In genomic region chr2:240912878-240913809, GRCh38 we compare ENCODE assay signal across 22 cellular contexts. TPM values are rescaled to one million over a fixed set of nuclear protein-coding genes. Genes with fewer than 3 reads are reported as not detected.
DNase-seq lines count a peak whose midpoint lies in the region; ATAC-seq and TF ChIP-seq lines count a peak whose summit lies in the region.
"Had no signal": no experiment of that assay in that cellular context is flagged by ENCODE, and none has a peak within 500 bp of the region (broad histone marks: within the 10 kb centered on the region; RNA-seq: fewer than 3 reads in every experiment).

No MANE protein-coding gene starts in this region.

- no TSS peak for BruUV-seq in MCF 10A (replicated peaks; lab: Mats Ljungman, UMichigan)

- no peak overlapping the region for H3K27ac Mint-ChIP-seq in MCF 10A (ENCODE audit: low read depth, unreplicated experiment)
- H3K27ac Mint-ChIP-seq: activated CD4-positive, alpha-beta memory T cell treated with anti-CD3 and anti-CD28 coated beads for 36 hours; activated naive CD4-positive, alpha-beta T cell treated with anti-CD3 and anti-CD28 coated beads, Interleukin-2, amount 10 ng/mL, durations not matched to agents 7 days and 5 days; naive thymus-derived CD4-positive, alpha-beta T cell; T-cell had no signal

- TF ChIP-seq POLR2A in spleen (IDR thresholded peaks at IDR 0.05) = no peak

- H3K36me3 ChIP-seq in spleen = no peaks in the 10 kb centered on the region
- H3K36me3 ChIP-seq: WERI-Rb-1 had no signal

- H3K36me3 Mint-ChIP-seq in MCF 10A (ENCODE audit: insufficient read depth, unreplicated experiment) = peaks cover 12% of the 10 kb centered on the region
- H3K36me3 Mint-ChIP-seq: activated CD4-positive, alpha-beta memory T cell treated with anti-CD3 and anti-CD28 coated beads for 36 hours; activated naive CD4-positive, alpha-beta T cell treated with anti-CD3 and anti-CD28 coated beads, Interleukin-2, amount 10 ng/mL, durations not matched to agents 7 days and 5 days; naive thymus-derived CD4-positive, alpha-beta T cell; T-cell had no signal

- H3K9me3 ChIP-seq in spleen = no peaks in the 10 kb centered on the region
- H3K9me3 ChIP-seq: body of pancreas had no signal

- ATAC-seq in HG03460 (IDR thresholded peaks at IDR 0.05; ENCODE audit: unreplicated experiment) (no peak), HG03139 (IDR thresholded peaks at IDR 0.05; ENCODE audit: unreplicated experiment) (no peak), HG03108 (IDR thresholded peaks at IDR 0.05; ENCODE audit: unreplicated experiment) (no peak)
- ATAC-seq: naive thymus-derived CD4-positive, alpha-beta T cell had no signal

- no peak overlapping the region for H3K4me3 Mint-ChIP-seq in MCF 10A (ENCODE audit: unreplicated experiment)
- H3K4me3 Mint-ChIP-seq: activated CD4-positive, alpha-beta memory T cell treated with anti-CD3 and anti-CD28 coated beads for 36 hours; activated naive CD4-positive, alpha-beta T cell treated with anti-CD3 and anti-CD28 coated beads, Interleukin-2, amount 10 ng/mL, durations not matched to agents 7 days and 5 days; T-cell had no signal

- H3K4me3 ChIP-seq in spleen = no peak overlapping the region
- H3K4me3 ChIP-seq: body of pancreas, coronary artery had no signal

- WGBS in spleen, 5 donors = 74 to 82% (median 74%) methylated on average over 17 to 21 of the region's 21 CpGs

- intact Hi-C loops in MCF 10A (cut with micrococcal nuclease) = loop anchor here (2.0 to 5.0 kb wide), 2 partner anchors 78 to 149 kb away; no protein-coding TSS in a partner anchor
- intact Hi-C loops in spleen (cut with DNase I; ENCODE audit: low total_unique reads) = no loop called here

- peak overlapping the region in 7 of 8 donors; percentile 40 to 83 (median 69) for H3K27ac ChIP-seq in spleen
- H3K27ac ChIP-seq: parathyroid adenoma, WERI-Rb-1 had no signal

- H3K27me3 Mint-ChIP-seq in MCF 10A (ENCODE audit: insufficient read depth, unreplicated experiment) = no peaks in the 10 kb centered on the region

- TF ChIP-seq CTCF in MCF 10A (IDR thresholded peaks at IDR 0.05; ENCODE audit: unreplicated experiment) = no peak
- no peak for TF ChIP-seq CTCF in spleen (IDR thresholded peaks at IDR 0.05 in 8 of 11, conservative IDR thresholded peaks at IDR 0.05 in 3 of 11)

- peaks cover 24% of the 10 kb centered on the region for H3K4me1 Mint-ChIP-seq in MCF 10A (ENCODE audit: insufficient read depth, unreplicated experiment)
- H3K4me1 Mint-ChIP-seq: activated naive CD4-positive, alpha-beta T cell treated with anti-CD3 and anti-CD28 coated beads, Interleukin-2, amount 10 ng/mL, durations not matched to agents 7 days and 5 days had no signal

- POLR2A ChIA-PET in MCF 10A (lab: Yijun Ruan, JAX) = interaction anchor here (0.5 to 1.0 kb wide), 4 partner anchors 8 to 339 kb away, joined by 3 to 4 read pairs (median 4); no protein-coding TSS in a partner anchor

- peak; percentile 35 for DNase-seq in M059J (ENCODE audit: low read depth)
- peak; percentile 55 for DNase-seq in MCF 10A (ENCODE audit: unreplicated experiment)
- DNase-seq in iris pigment epithelial cell (ENCODE audit: low read depth) = peak; percentile 27
- no peak for DNase-seq in spleen
- no peak for DNase-seq in amygdala (lab: John Stamatoyannopoulos, UW)
- DNase-seq: activated CD4-positive, alpha-beta memory T cell treated with anti-CD3 and anti-CD28 coated beads for 36 hours; activated naive CD4-positive, alpha-beta T cell treated with anti-CD3 and anti-CD28 coated beads, Interleukin-2, amount 10 ng/mL, durations not matched to agents 7 days and 5 days; activated T-cell treated with anti-CD3 and anti-CD28 coated beads, Interleukin-2, amount 50 U/mL, for 1 hour; naive thymus-derived CD4-positive, alpha-beta T cell; NCI-H1930; NK-92 treated with Interleukin-12 subunit alpha and Interleukin-12 subunit beta, amount 100 ng/mL, for 24 hours; T-cell; WERI-Rb-1 had no signal

- H3K9me3 Mint-ChIP-seq in MCF 10A (ENCODE audit: unreplicated experiment) = no peaks in the 10 kb centered on the region
- H3K9me3 Mint-ChIP-seq: activated CD4-positive, alpha-beta memory T cell treated with anti-CD3 and anti-CD28 coated beads for 36 hours; activated naive CD4-positive, alpha-beta T cell treated with anti-CD3 and anti-CD28 coated beads, Interleukin-2, amount 10 ng/mL, durations not matched to agents 7 days and 5 days; naive thymus-derived CD4-positive, alpha-beta T cell; T-cell had no signal

- H3K27me3 ChIP-seq in spleen (replicated peaks in 1 of 7) = peaks cover 0 to 74% (median 11%) of the 10 kb centered on the region in 7 donors
- H3K27me3 ChIP-seq: body of pancreas had no signal

- CTCF ChIA-PET in MCF 10A (lab: Yijun Ruan, JAX) = interaction anchor here (0.6 to 2.0 kb wide), 7 partner anchors 13 to 942 kb away, joined by 3 to 5 read pairs (median 3); no protein-coding TSS in a partner anchor

- peaks cover 22 to 62% (median 50%) of the 10 kb centered on the region in 6 donors for H3K4me1 ChIP-seq in spleen

RNA-seq across cellular contexts. Expression of gene CROCC2, which starts 7.0 kb away (rescaled TPM):
- not detected in 2 replicates for total RNA-seq in M059J (2014; rRNA removed; shearing (Covaris generic))
- total RNA-seq in MCF 10A (2022) = not detected in 2 replicates
- total RNA-seq in spleen = 1 to 10 TPM in 4 of 7 donors, under 1 TPM in 3; 0.29 to 3.6 (median 1.1) TPM
- under 1 TPM; 0.04 to 0.74 (median 0.17) TPM for polyA plus RNA-seq in spleen
- total RNA-seq: activated CD4-positive, alpha-beta memory T cell treated with anti-CD3 and anti-CD28 coated beads for 36 hours; glomerular endothelial cell; T-cell; temporal lobe had no signal
- polyA plus RNA-seq: BJ; naive thymus-derived CD4-positive, alpha-beta T cell had no signal

RNA-seq across cellular contexts. Expression of gene MAB21L4, which starts 17.2 kb away (rescaled TPM):
- total RNA-seq in M059J (2014; rRNA removed; shearing (Covaris generic)) = not detected in 2 replicates
- total RNA-seq in MCF 10A (2022) (not detected in 2 replicates), spleen (under 1 TPM in 2 of 7 donors, not detected in 5; 0.33 to 0.70 TPM)
- under 1 TPM in 2 of 3 donors, not detected in 1; 0.04 to 0.13 TPM for polyA plus RNA-seq in spleen
- total RNA-seq: activated CD4-positive, alpha-beta memory T cell treated with anti-CD3 and anti-CD28 coated beads for 36 hours; glomerular endothelial cell; naive thymus-derived CD4-positive, alpha-beta T cell; T-cell; temporal lobe had no signal
- polyA plus RNA-seq: BJ; naive thymus-derived CD4-positive, alpha-beta T cell had no signal

RNA-seq across cellular contexts. Expression of gene AGXT, which starts 44.5 kb away (rescaled TPM):
- total RNA-seq in M059J (2014; rRNA removed; shearing (Covaris generic)) = not detected in 2 replicates
- total RNA-seq in MCF 10A (2022) (not detected in 2 replicates), spleen (1 to 10 TPM in 5 of 7 donors, under 1 TPM in 1, not detected in 1; 0.70 to 4.5 (median 3.8) TPM)
- polyA plus RNA-seq in spleen = 1 to 10 TPM in 2 of 3 donors, under 1 TPM in 1; 0.61 to 1.5 (median 1.2) TPM
- total RNA-seq: activated CD4-positive, alpha-beta memory T cell treated with anti-CD3 and anti-CD28 coated beads for 36 hours; glomerular endothelial cell; naive thymus-derived CD4-positive, alpha-beta T cell; temporal lobe had no signal
- polyA plus RNA-seq: BJ; naive thymus-derived CD4-positive, alpha-beta T cell had no signal

Comparison
In these comparisons a context has a peak if more than half of its experiments do, and no peak if none do; other contexts are left out.
1. DNase-seq: peak in M059J (single experiment), MCF 10A (single experiment) and iris pigment epithelial cell (single experiment); none in spleen (single experiment) and amygdala (0 of 56).